In genomic region chr4:52877694-52878093, GRCh38 we compare ENCODE assay signal across 19 cellular contexts. TPM values are rescaled to one million over a fixed set of nuclear protein-coding genes. Genes with fewer than 3 reads are reported as not detected.
DNase-seq lines count a peak whose midpoint lies in the region; ATAC-seq and TF ChIP-seq lines count a peak whose summit lies in the region.
"Had no signal": no experiment of that assay in that cellular context is flagged by ENCODE, and none has a peak within 500 bp of the region (broad histone marks: within the 10 kb centered on the region; RNA-seq: fewer than 3 reads in every experiment).

No MANE protein-coding gene starts in this region.

- no peaks in the 10 kb centered on the region for H3K9me3 Mint-ChIP-seq in endodermal cell
- H3K9me3 Mint-ChIP-seq: CD4-positive, alpha-beta T cell had no signal

- CTCF ChIA-PET in IMR-90 (lab: Yijun Ruan, JAX) = no interaction called here

- H3K4me2 ChIP-seq in GM23248 (ENCODE audit: unreplicated experiment) (no peak overlapping the region), IMR-90 (ENCODE audit: low read depth, low read length) (no peak overlapping the region), trophoblast cell (ENCODE audit: low read length) (no peak overlapping the region)
- H3K4me2 ChIP-seq: BLaER1 had no signal

- H3F3A ChIP-seq in GM23248 (ENCODE audit: insufficient read depth) = no peaks in the 10 kb centered on the region

- H3K9ac ChIP-seq in GM23248 (no peak overlapping the region), IMR-90 (ENCODE audit: low read depth, low read length) (no peak overlapping the region), endodermal cell (ENCODE audit: extremely low read depth, low read length, poor library complexity, severe bottlenecking) (no peak overlapping the region), trophoblast cell (ENCODE audit: low read length) (no peak overlapping the region)
- H3K9ac ChIP-seq: BLaER1 had no signal

- dilution Hi-C loops in IMR-90 (cut with HindIII; ENCODE audit: low sequenced_read_pairs, unreplicated experiment) = no loop called here

- no peak for TF ChIP-seq POLR2A in IMR-90 (IDR thresholded peaks at IDR 0.05; ENCODE audit: low read depth, low read length)

- in situ Hi-C loops in GM23248 (cut with MboI) = no loop called here
- in situ Hi-C loops in IMR-90 (cut with MboI; ENCODE audit: low sequenced_read_pairs) = no loop called here

- H2AK9ac ChIP-seq in IMR-90 (replicated peaks; ENCODE audit: low read depth, low read length, poor library complexity) = no peak overlapping the region

- no peaks in the 10 kb centered on the region for H3K36me3 ChIP-seq in GM23248 (ENCODE audit: low read depth)
- no peaks in the 10 kb centered on the region for H3K36me3 ChIP-seq in IMR-90 (ENCODE audit: control insufficient read depth, insufficient read depth, low read length)
- H3K36me3 ChIP-seq in endodermal cell (ENCODE audit: control insufficient read depth, insufficient read depth, low read length) = no peaks in the 10 kb centered on the region
- no peaks in the 10 kb centered on the region for H3K36me3 ChIP-seq in trophoblast cell (ENCODE audit: control insufficient read depth in 1 of 2, insufficient read depth in 2 of 2, low read length in 2 of 2)

- POLR2A ChIA-PET in IMR-90 (lab: Charles Lee; ENCODE audit: unreplicated experiment) = no interaction called here

- H2AFZ ChIP-seq in GM23248 (no peak overlapping the region), IMR-90 (replicated peaks; ENCODE audit: low read length, poor library complexity) (no peak overlapping the region), trophoblast cell (ENCODE audit: insufficient read depth, low read length, poor library complexity) (no peak overlapping the region)

- no peak overlapping the region for H2BK20ac ChIP-seq in IMR-90 (ENCODE audit: low read depth, low read length)

- H2BK5ac ChIP-seq in IMR-90 (ENCODE audit: low read depth, low read length, poor library complexity, severe bottlenecking) (no peak overlapping the region), trophoblast cell (ENCODE audit: low read depth, low read length, poor library complexity) (no peak overlapping the region)

- H4K5ac ChIP-seq in IMR-90 (ENCODE audit: low read depth, low read length) = no peak overlapping the region

- DNase-seq in GM23248 = peak; percentile 38
- peak; percentile 16 for DNase-seq in IMR-90
- DNase-seq in endodermal cell = peak; percentile 85
- DNase-seq in trophoblast cell = no peak
- DNase-seq in activated effector memory CD4-positive, alpha-beta T cell treated with anti-CD3 and anti-CD28 coated beads, Interleukin-2, amount 50 U/mL, for 16 hours = no peak
- no peak for DNase-seq in NCI-H2029 treated with DMSO at 0.1 percent for 48 hours (lab: John Stamatoyannopoulos, UW)
- DNase-seq: ACHN; CD4-positive, alpha-beta T cell; COR-L47; DMS79 treated with DMSO at 0.1 percent for 48 hours; MM.1S; NCI-H1436; NCI-H187 treated with DMSO at 0.1 percent for 48 hours; NCI-H2227 treated with DMSO at 0.1 percent for 48 hours; NCI-H510A; NK-92 treated with Interleukin-12 subunit alpha and Interleukin-12 subunit beta, amount 100 ng/mL, for 24 hours had no signal

- H4K12ac ChIP-seq in trophoblast cell (ENCODE audit: low read depth, low read length) = no peak overlapping the region

- H3K23ac ChIP-seq in IMR-90 (ENCODE audit: low read depth, low read length) (no peak overlapping the region), trophoblast cell (ENCODE audit: low read length) (no peak overlapping the region)

- no TSS peak for BruUV-seq in IMR-90 (replicated peaks; lab: Mats Ljungman, UMichigan)

- H2BK120ac ChIP-seq in IMR-90 (ENCODE audit: low read depth, low read length) = no peak overlapping the region
- H2BK120ac ChIP-seq in trophoblast cell (ENCODE audit: insufficient read depth, low read length, poor library complexity) = no peak overlapping the region

- H4K8ac ChIP-seq in IMR-90 (ENCODE audit: low read depth in 2 of 2, low read length in 2 of 2) (no peak overlapping the region), trophoblast cell (ENCODE audit: low read depth, low read length) (no peak overlapping the region)

- H4K91ac ChIP-seq in IMR-90 (ENCODE audit: insufficient read depth, low read depth, low read length) = no peak overlapping the region
- H4K91ac ChIP-seq in trophoblast cell (ENCODE audit: low read depth, low read length) = no peak overlapping the region

- H2AK5ac ChIP-seq in IMR-90 (ENCODE audit: low read depth, low read length) = no peak overlapping the region
- no peak overlapping the region for H2AK5ac ChIP-seq in trophoblast cell (ENCODE audit: low read length)

- H3K27me3 ChIP-seq in GM23248 (replicated peaks; ENCODE audit: insufficient read depth) (no peaks in the 10 kb centered on the region), IMR-90 (ENCODE audit: control insufficient read depth, insufficient read depth, low read length) (no peaks in the 10 kb centered on the region), endodermal cell (ENCODE audit: control insufficient read depth, insufficient read depth, low read length, poor library complexity, severe bottlenecking) (no peaks in the 10 kb centered on the region), trophoblast cell (ENCODE audit: insufficient read depth, low read length) (no peaks in the 10 kb centered on the region)
- H3K27me3 ChIP-seq: BLaER1 had no signal

- no peak overlapping the region for H3K4ac ChIP-seq in IMR-90 (ENCODE audit: low read depth, low read length)
- no peak overlapping the region for H3K4ac ChIP-seq in trophoblast cell (ENCODE audit: low read depth, low read length)

- peaks cover 12% of the 10 kb centered on the region for H3K27me3 Mint-ChIP-seq in endodermal cell (ENCODE audit: insufficient read depth)
- H3K27me3 Mint-ChIP-seq: CD4-positive, alpha-beta T cell had no signal

- no peak overlapping the region for H3K4me3 Mint-ChIP-seq in endodermal cell
- H3K4me3 Mint-ChIP-seq: CD4-positive, alpha-beta T cell had no signal

- H3K79me2 ChIP-seq in GM23248 (ENCODE audit: insufficient read depth) (no peaks in the 10 kb centered on the region), trophoblast cell (ENCODE audit: control insufficient read depth, insufficient read depth, low read length, poor library complexity) (no peaks in the 10 kb centered on the region)

- H3K9me3 ChIP-seq in GM23248 (ENCODE audit: low read depth) (no peaks in the 10 kb centered on the region), IMR-90 (ENCODE audit: control insufficient read depth, insufficient read depth, low read length) (no peaks in the 10 kb centered on the region), endodermal cell (ENCODE audit: control insufficient read depth, low read length) (peaks cover 16% of the 10 kb centered on the region), trophoblast cell (ENCODE audit: insufficient read depth, low read depth, low read length) (no peaks in the 10 kb centered on the region)

- H3K4me3 ChIP-seq in GM23248 (no peak overlapping the region), IMR-90 (ENCODE audit: insufficient read depth, low read depth, low read length) (no peak overlapping the region), endodermal cell (ENCODE audit: low read length) (no peak overlapping the region), trophoblast cell (ENCODE audit: low read depth, low read length) (no peak overlapping the region)
- H3K4me3 ChIP-seq: BLaER1, K562 had no signal

- H3K18ac ChIP-seq in IMR-90 (ENCODE audit: low read depth, low read length) (no peak overlapping the region), trophoblast cell (ENCODE audit: low read length) (no peak overlapping the region)

- H2BK15ac ChIP-seq in IMR-90 (ENCODE audit: low read depth, low read length) = no peak overlapping the region

- intact Hi-C loops in IMR-90 (cut with micrococcal nuclease) = no loop called here

- peaks cover 50% of the 10 kb centered on the region for H3K4me1 Mint-ChIP-seq in endodermal cell

- H4K20me1 ChIP-seq in GM23248 (ENCODE audit: insufficient read depth) = no peaks in the 10 kb centered on the region
- H4K20me1 ChIP-seq in IMR-90 (ENCODE audit: insufficient read depth, low read length) = no peaks in the 10 kb centered on the region
- H4K20me1 ChIP-seq: BLaER1 had no signal

- H3K27ac ChIP-seq in GM23248 = no peak overlapping the region
- no peak overlapping the region for H3K27ac ChIP-seq in IMR-90 (ENCODE audit: insufficient read depth, low read length)
- H3K27ac ChIP-seq in endodermal cell (ENCODE audit: low read depth, low read length) = no peak overlapping the region
- H3K27ac ChIP-seq in trophoblast cell (ENCODE audit: low read depth, low read length) = no peak overlapping the region
- H3K27ac ChIP-seq: BLaER1 had no signal

- H3K14ac ChIP-seq in IMR-90 (replicated peaks; ENCODE audit: low read depth, low read length) = no peak overlapping the region
- no peak overlapping the region for H3K14ac ChIP-seq in trophoblast cell (ENCODE audit: low read length)

- peak overlapping the region; percentile 10 for H2BK12ac ChIP-seq in trophoblast cell (ENCODE audit: low read length)

- TF ChIP-seq CTCF in IMR-90 (conservative IDR thresholded peaks at IDR 0.05; ENCODE audit: low read depth, low read length) (no peak), endodermal cell (conservative IDR thresholded peaks at IDR 0.05) (no peak)

- H3K79me1 ChIP-seq in IMR-90 (ENCODE audit: low read depth in 1 of 2, low read length in 2 of 2) (no peaks in the 10 kb centered on the region), trophoblast cell (ENCODE audit: low read length) (peaks cover 10% of the 10 kb centered on the region)

- H3K9me1 ChIP-seq in IMR-90 (ENCODE audit: insufficient read depth, low read length) = no peaks in the 10 kb centered on the region; the same call in 1 of the 2 replicates

- WGBS in GM23248 (ENCODE audit: low coverage in 1 of 2, low lambda C conversion rate in 2 of 2, missing lambda C conversion rate in 2 of 2), 2 experiments = 78 to 79% methylated on average over 6 of the region's 6 CpGs
- 83% methylated on average over 2 of the region's 6 CpGs; no CpG with 5 or more reads in 1 of the 2 experiments for WGBS in IMR-90 (ENCODE audit: extremely low coverage in 2 of 2, insufficient read length in 1 of 2), 2 experiments
- 63 to 64% methylated on average over 4 to 6 of the region's 6 CpGs for WGBS in endodermal cell (ENCODE audit: insufficient coverage in 1 of 2, insufficient read length in 1 of 2), 2 experiments
- WGBS in trophoblast cell (ENCODE audit: extremely low coverage, insufficient coverage, insufficient read length) = no CpG with 5 or more reads among the region's 6 CpGs

- H3K9me2 ChIP-seq in GM23248 (ENCODE audit: insufficient read depth) = no peaks in the 10 kb centered on the region

- no peaks in the 10 kb centered on the region for H3K36me3 Mint-ChIP-seq in endodermal cell (ENCODE audit: low read depth)

- 0 out of 2 replicates have a peak, but pooled peaks have one; percentile 35 for ATAC-seq in IMR-90 (ENCODE audit: low read depth)
- ATAC-seq in GM19328 (IDR thresholded peaks at IDR 0.05; ENCODE audit: unreplicated experiment) = no peak
- ATAC-seq: K562 had no signal

- H3K4me1 ChIP-seq in GM23248 (ENCODE audit: insufficient read depth) (no peaks in the 10 kb centered on the region), IMR-90 (ENCODE audit: control insufficient read depth, insufficient read depth, low read length) (no peaks in the 10 kb centered on the region), endodermal cell (ENCODE audit: control insufficient read depth, insufficient read depth, low read length) (peaks cover 30% of the 10 kb centered on the region), trophoblast cell (ENCODE audit: control insufficient read depth in 1 of 2, insufficient read depth in 2 of 2, low read length in 2 of 2) (peaks cover 11 to 12% of the 10 kb centered on the region in 2 experiments)

- H3K56ac ChIP-seq in IMR-90 (ENCODE audit: extremely low read depth, insufficient read depth, low read length) = no peak overlapping the region

- peak overlapping the region; percentile 57 for H3K27ac Mint-ChIP-seq in endodermal cell
- H3K27ac Mint-ChIP-seq: CD4-positive, alpha-beta T cell had no signal

- no peak for TF ChIP-seq RAD21 in IMR-90 (IDR thresholded peaks at IDR 0.05; ENCODE audit: low read length)

RNA-seq across cellular contexts. Expression of gene RASL11B, which starts 15.6 kb away (rescaled TPM):
- total RNA-seq in GM23248 (2014; rRNA removed; shearing (Covaris generic)) = not detected in 2 replicates
- polyA plus RNA-seq in GM23248 (2016; fragmentation: Nextera tagmentation; extraction: Ambion mirVana) (0.11 and 0.46 TPM in 2 replicates), IMR-90 (2012; rRNA removed) (0.26 and 0.31 TPM in 2 replicates)
- total RNA-seq in IMR-90 (2012; rRNA removed) (0.18 and 0.28 TPM in 2 replicates), endodermal cell (10 to 100 TPM in 1 of 2 donors, 1 to 10 TPM in 1; 7.0 to 12.7 TPM)
- polyA plus RNA-seq in IMR-90 (2012; cell fraction: cytosol; rRNA removed) = 0.04 and 0.23 TPM in 2 replicates
- 0.20 and 0.41 TPM in 2 replicates for polyA plus RNA-seq in IMR-90 (2012; cell fraction: nucleus; rRNA removed; ENCODE audit: low replicate concordance)
- 35.2 TPM for polyA plus RNA-seq in endodermal cell (2013, experiment 1 of 2)
- 28.1 TPM for polyA plus RNA-seq in endodermal cell (2013, experiment 2 of 2)
- polyA plus RNA-seq in trophoblast cell (2013) = 19.2 and 20.7 TPM in 2 replicates

Comparison
In these comparisons a context has a peak if more than half of its experiments do, and no peak if none do; other contexts are left out.
1. DNase-seq: peak in GM23248 (single experiment), IMR-90 (single experiment) and endodermal cell (single experiment); none in trophoblast cell (0 of 2), activated effector memory CD4-positive, alpha-beta T cell treated with anti-CD3 and anti-CD28 coated beads, Interleukin-2, amount 50 U/mL, for 16 hours (single experiment) and NCI-H2029 treated with DMSO at 0.1 percent for 48 hours (single experiment).